ENCODE assay signal across 19 cellular contexts in genomic region chr3:158775801-158776399, GRCh38. TPM values are rescaled to one million over a fixed set of nuclear protein-coding genes. Genes with fewer than 3 reads are reported as not detected.
DNase-seq lines count a peak whose midpoint lies in the region; ATAC-seq, FAIRE-seq and TF ChIP-seq lines count a peak whose summit lies in the region.
"Had no signal": no experiment of that assay in that cellular context is flagged by ENCODE, and none has a peak within 500 bp of the region (broad histone marks: within the 10 kb centered on the region; RNA-seq: fewer than 3 reads in every experiment).

No MANE protein-coding gene starts in this region.

- DNase-seq in Panc1 (ENCODE audit: low read depth, low spot score) (no peak), prostate gland (ENCODE audit: low spot score) (no peak), kidney glomerular epithelial cell (lab: John Stamatoyannopoulos, UW) (no peak), HTR-8/SVneo (ENCODE audit: insufficient read length, low spot score) (no peak), GM10248 (ENCODE audit: extremely low spot score) (no peak)
- no peak for DNase-seq in stimulated activated CD4-positive, alpha-beta T cell treated with anti-CD3 and anti-CD28 coated beads, Interleukin-2, amount 100 ng/mL, for 48 hours
- DNase-seq: activated CD4-positive, alpha-beta T cell treated with anti-CD3 and anti-CD28 coated beads, Interleukin-2, amount 50 U/mL, for 1 hour; body of pancreas; effector memory CD8-positive, alpha-beta T cell; NCI-H1092 had no signal

- no TSS peak for BruUV-seq in Panc1 (replicated peaks; lab: Mats Ljungman, UMichigan)

- H3K9me3 ChIP-seq in Panc1 (ENCODE audit: control insufficient read depth, insufficient read depth, low read depth, low read length) (no peaks in the 10 kb centered on the region), prostate gland (no peaks in the 10 kb centered on the region)
- H3K9me3 ChIP-seq: body of pancreas had no signal

- no peak for FAIRE-seq in HTR-8/SVneo (lab: Jason Lieb, UNC)

- H3K36me3 ChIP-seq in Panc1 (ENCODE audit: control insufficient read depth, insufficient read depth, low read length), result no peaks in the 10 kb centered on the region
- no peaks in the 10 kb centered on the region for H3K36me3 ChIP-seq in prostate gland

- 87% methylated on average over 2 of the region's 2 CpGs for WGBS in prostate gland

- CTCF ChIA-PET in Panc1 (lab: Charles Lee), result no interaction called here
- CTCF ChIA-PET in GM10248 (lab: Yijun Ruan, JAX), result no interaction called here

- intact Hi-C loops in Panc1 (cut with micrococcal nuclease; ENCODE audit: unreplicated experiment), result no loop called here
- intact Hi-C loops in prostate gland (cut with DNase I), result no loop called here

- no peak for TF ChIP-seq POLR2A in prostate gland (IDR thresholded peaks at IDR 0.05)

- POLR2A ChIA-PET in Panc1 (lab: Charles Lee), result no interaction called here
- POLR2A ChIA-PET in GM10248 (lab: Yijun Ruan, JAX), result no interaction called here

- peaks cover 5% of the 10 kb centered on the region; the same call in 1 of the 2 replicates for H3K4me1 ChIP-seq in Panc1 (ENCODE audit: control insufficient read depth, insufficient read depth, low read length)
- no peaks in the 10 kb centered on the region for H3K4me1 ChIP-seq in prostate gland (replicated peaks)

- in situ Hi-C loops in Panc1 (cut with HindIII; ENCODE audit: low pct_unique_long_range_greater_than_20kb, low sequenced_read_pairs), result no loop called here

- no peaks in the 10 kb centered on the region for H3K27me3 ChIP-seq in Panc1 (ENCODE audit: control insufficient read depth, insufficient read depth, low read length)
- H3K27me3 ChIP-seq in prostate gland (replicated peaks; ENCODE audit: insufficient read depth), result no peaks in the 10 kb centered on the region
- H3K27me3 ChIP-seq: body of pancreas had no signal

- H3K4me3 ChIP-seq in Panc1 (ENCODE audit: low read depth in 2 of 2, low read length in 2 of 2) (no peak overlapping the region), prostate gland (no peak overlapping the region)
- H3K4me3 ChIP-seq: body of pancreas, skin epidermis had no signal

- ATAC-seq in GM19395 (IDR thresholded peaks at IDR 0.05; ENCODE audit: unreplicated experiment) (peak; percentile 65), HG02938 (IDR thresholded peaks at IDR 0.05; ENCODE audit: unreplicated experiment) (peak; percentile 77), Panc1 (no peak)
- ATAC-seq: body of pancreas; effector memory CD8-positive, alpha-beta T cell had no signal

- peak overlapping the region; percentile 51; the same call in 1 of the 2 replicates for H3K27ac ChIP-seq in Panc1 (ENCODE audit: low read length)
- H3K27ac ChIP-seq in prostate gland, result peak overlapping the region; percentile 6 to 19
- H3K27ac ChIP-seq: body of pancreas, C4-2B, RWPE1 had no signal

- TF ChIP-seq CTCF in Panc1 (IDR thresholded peaks at IDR 0.05) (no peak), prostate gland (IDR thresholded peaks at IDR 0.05) (no peak), GM10248 (IDR thresholded peaks at IDR 0.05; ENCODE audit: control extremely low read depth, extremely low read depth, low read depth, missing control alignments) (no peak)

RNA-seq across cellular contexts. Expression of gene MFSD1, which starts 26.0 kb away (rescaled TPM):
- total RNA-seq in Panc1 (2021; ENCODE audit: unreplicated experiment) (50.7 TPM), prostate gland (10 to 100 TPM; 58.6 to 92.7 TPM)
- polyA plus RNA-seq in Panc1 (2012; ENCODE audit: insufficient read length), result 26.5 TPM

RNA-seq across cellular contexts. Expression of gene RARRES1, which starts 43.6 kb away (rescaled TPM):
- total RNA-seq in Panc1 (2021; ENCODE audit: unreplicated experiment) (1.3 TPM), prostate gland (100 to 1,000 TPM in 1 of 2 donors, 10 to 100 TPM in 1; 67.9 to 138 TPM)
- polyA plus RNA-seq in Panc1 (2012; ENCODE audit: insufficient read length), result 0.46 TPM
- total RNA-seq: HT1080; NCI-H460; T-helper 2 cell treated with Interferon-gamma antibody and Interleukin-4, amounts not matched to agents 100 ng/mL and 5 ng/mL, for 36 hours had no signal
- polyA plus RNA-seq: neural cell had no signal

Comparison
In these comparisons a context has a peak if more than half of its experiments do, and no peak if none do; other contexts are left out.
1. RNA of gene RARRES1, which starts 43.6 kb away (total RNA-seq): 67.9 to 138 TPM in prostate gland; 1.3 TPM in Panc1 (single experiment); every median in the first group is over 10 times any median in the second.